In genomic region chr4:90951037-90951436, GRCh38 we compare ENCODE assay signal across 14 cellular contexts.
DNase-seq lines count a peak whose midpoint lies in the region; FAIRE-seq and TF ChIP-seq lines count a peak whose summit lies in the region.
"Had no signal": no experiment of that assay in that cellular context is flagged by ENCODE, and none has a peak within 500 bp of the region (broad histone marks: within the 10 kb centered on the region; RNA-seq: fewer than 3 reads in every experiment).

No MANE protein-coding gene starts in this region.

- no peak for TF ChIP-seq POLR2A in ovary (IDR thresholded peaks at IDR 0.05)

- 7 to 19% (median 19%) methylated on average over 2 of the region's 2 CpGs for WGBS in ovary, 3 donors

- no peak overlapping the region for H3K4me3 ChIP-seq in astrocyte (ENCODE audit: insufficient read depth, low read depth, low read length)
- no peak overlapping the region for H3K4me3 ChIP-seq in ovary
- H3K4me3 ChIP-seq: thoracic aorta had no signal

- BruUV-seq in Calu3 (replicated peaks; lab: Mats Ljungman, UMichigan) = no TSS peak

- no peak overlapping the region for H3K9ac ChIP-seq in astrocyte (ENCODE audit: low read length)

- H3K36me3 ChIP-seq in astrocyte (ENCODE audit: insufficient read depth, low read length) = no peaks in the 10 kb centered on the region
- no peaks in the 10 kb centered on the region for H3K36me3 ChIP-seq in ovary
- H3K36me3 ChIP-seq: thoracic aorta had no signal

- intact Hi-C loops in Calu3 (cut with micrococcal nuclease; ENCODE audit: unreplicated experiment) (loop anchor here (10.0 kb wide), 3 partner anchors 106 to 526 kb away; no protein-coding TSS in a partner anchor), ovary (cut with DNase I) (no loop called here)

- H3K4me1 ChIP-seq in astrocyte (ENCODE audit: insufficient read depth, low read length) (peaks cover 3% of the 10 kb centered on the region), ovary (ENCODE audit: insufficient read depth) (no peaks in the 10 kb centered on the region)

- H3K4me2 ChIP-seq in astrocyte (ENCODE audit: low read length) = peak overlapping the region; percentile 12

- H3K27me3 Mint-ChIP-seq in Calu3 (ENCODE audit: unreplicated experiment) (no peaks in the 10 kb centered on the region), astrocyte (ENCODE audit: low read depth, unreplicated experiment) (no peaks in the 10 kb centered on the region)

- no peak overlapping the region for H3K4me3 Mint-ChIP-seq in Calu3 (ENCODE audit: low read depth, unreplicated experiment)
- H3K4me3 Mint-ChIP-seq in astrocyte (ENCODE audit: unreplicated experiment) = no peak overlapping the region
- H3K4me3 Mint-ChIP-seq: endodermal cell had no signal

- H3K27me3 ChIP-seq in astrocyte (ENCODE audit: insufficient read depth, low read length) (no peaks in the 10 kb centered on the region), ovary (no peaks in the 10 kb centered on the region)

- CTCF ChIA-PET in Calu3 (lab: Charles Lee) = no interaction called here

- H3K36me3 Mint-ChIP-seq in Calu3 (ENCODE audit: insufficient read depth, unreplicated experiment) (no peaks in the 10 kb centered on the region), astrocyte (ENCODE audit: low read depth, unreplicated experiment) (no peaks in the 10 kb centered on the region)

- no peaks in the 10 kb centered on the region for H3K79me2 ChIP-seq in astrocyte (ENCODE audit: insufficient read depth, low read length)

- peak; percentile 23 for DNase-seq in Calu3
- DNase-seq in LHCN-M2 (ENCODE audit: low read depth) = peak; percentile 9
- peak; percentile 84 for DNase-seq in astrocyte (ENCODE audit: low read depth)
- peak; percentile 87 for DNase-seq in kidney tubule cell (ENCODE audit: low spot score)
- DNase-seq in ovary = no peak
- no peak for DNase-seq in NCI-H446 (lab: John Stamatoyannopoulos, UW)
- no peak for DNase-seq in EL
- DNase-seq in medulla oblongata (ENCODE audit: extremely low spot score) = no peak
- DNase-seq: activated CD4-positive, alpha-beta T cell treated with anti-CD3 and anti-CD28 coated beads for 4 hours; activated naive CD4-positive, alpha-beta T cell treated with Interleukin-2 at 50 U/mL for 16 hours; endodermal cell; Kasumi-1; nucleus accumbens had no signal

- H3K9me3 Mint-ChIP-seq in Calu3 (ENCODE audit: low read depth, unreplicated experiment) (no peaks in the 10 kb centered on the region), astrocyte (ENCODE audit: unreplicated experiment) (no peaks in the 10 kb centered on the region)
- H3K9me3 Mint-ChIP-seq: endodermal cell had no signal

- TF ChIP-seq EP300 in ovary (IDR thresholded peaks at IDR 0.05) = no peak

- H3K4me1 Mint-ChIP-seq in Calu3 (ENCODE audit: low read depth, unreplicated experiment) (peaks cover 10% of the 10 kb centered on the region), astrocyte (ENCODE audit: low read depth, unreplicated experiment) (peaks cover 6% of the 10 kb centered on the region)

- H4K20me1 ChIP-seq in astrocyte (ENCODE audit: insufficient read depth, low read length) = no peaks in the 10 kb centered on the region

- H3K9me3 ChIP-seq in astrocyte (ENCODE audit: insufficient read depth, low read depth, low read length) (no peaks in the 10 kb centered on the region), ovary (no peaks in the 10 kb centered on the region)
- H3K9me3 ChIP-seq: thoracic aorta had no signal

- no peak overlapping the region for H2AFZ ChIP-seq in astrocyte (ENCODE audit: low read depth, low read length)

- H3K27ac ChIP-seq in astrocyte (ENCODE audit: low read depth, low read length) = no peak overlapping the region
- no peak overlapping the region for H3K27ac ChIP-seq in ovary
- H3K27ac ChIP-seq: thoracic aorta had no signal

- no peak for TF ChIP-seq CTCF in Calu3 (IDR thresholded peaks at IDR 0.05; ENCODE audit: unreplicated experiment)
- no peak for TF ChIP-seq CTCF in astrocyte (IDR thresholded peaks at IDR 0.05; ENCODE audit: insufficient read depth, low read depth, low read length)
- TF ChIP-seq CTCF in ovary (IDR thresholded peaks at IDR 0.05) = no peak

- FAIRE-seq in astrocyte (lab: Jason Lieb, UNC) = no peak

- H3K27ac Mint-ChIP-seq in Calu3 (ENCODE audit: unreplicated experiment) = no peak overlapping the region
- H3K27ac Mint-ChIP-seq in astrocyte (ENCODE audit: unreplicated experiment) = peak overlapping the region; percentile 34
- H3K27ac Mint-ChIP-seq: endodermal cell had no signal

Comparison
In these comparisons a context has a peak if more than half of its experiments do, and no peak if none do; other contexts are left out.
1. DNase-seq: peak in Calu3 (single experiment), LHCN-M2 (single experiment), astrocyte (single experiment) and kidney tubule cell (single experiment); none in ovary (0 of 5), NCI-H446 (0 of 2), EL (single experiment) and medulla oblongata (single experiment).